In the genomic region with DNA sequence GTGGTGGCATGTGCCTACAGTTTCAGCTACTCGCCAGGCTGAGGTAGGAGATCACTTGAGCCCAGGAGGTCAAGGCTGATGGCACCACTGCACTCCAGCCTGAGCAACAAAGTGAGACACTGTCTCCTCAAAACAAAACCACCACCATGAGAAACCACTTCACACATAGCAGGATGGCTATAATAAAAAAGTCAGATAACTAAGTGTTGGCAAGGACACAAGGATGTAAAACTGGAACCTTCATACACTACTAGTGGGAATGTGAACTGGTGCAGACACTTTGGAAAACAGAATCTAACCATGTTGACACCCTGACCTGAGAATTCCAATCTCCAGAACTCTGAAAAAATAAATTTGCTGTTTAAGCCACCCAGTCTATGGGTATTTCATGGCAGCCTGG, we compare ENCODE assay signal across 10 cellular contexts.
"Had no signal": no experiment of that assay in that cellular context is flagged by ENCODE, and none has a peak within 500 bp of the region (broad histone marks: within the 10 kb centered on the region; RNA-seq: fewer than 3 reads in every experiment).

No MANE protein-coding gene starts in this region.

- H2AFZ ChIP-seq: GM23338 had no signal

- H3K27me3 Mint-ChIP-seq: IgD-negative memory B cell had no signal

- H3K4me1 Mint-ChIP-seq: GM23338, H9 had no signal

- H3K4me3 Mint-ChIP-seq: GM23338, H9, HFFc6, IgD-negative memory B cell had no signal

- H3K4me3 ChIP-seq: GM23338 had no signal

- H3K27ac ChIP-seq: HL-60 had no signal

- ATAC-seq: GM23338, HepG2 had no signal

- H3K27ac Mint-ChIP-seq: GM23338, H9, HFFc6, IgD-negative memory B cell had no signal

- H3K4me2 ChIP-seq: GM23338 had no signal

- DNase-seq: H9, HCEC 1CT, HFFc6, KG1 had no signal

- FAIRE-seq: H1, H54, HepG2 had no signal
